Comparison of ENCODE assay signal across 8 cellular contexts in the genomic region with DNA sequence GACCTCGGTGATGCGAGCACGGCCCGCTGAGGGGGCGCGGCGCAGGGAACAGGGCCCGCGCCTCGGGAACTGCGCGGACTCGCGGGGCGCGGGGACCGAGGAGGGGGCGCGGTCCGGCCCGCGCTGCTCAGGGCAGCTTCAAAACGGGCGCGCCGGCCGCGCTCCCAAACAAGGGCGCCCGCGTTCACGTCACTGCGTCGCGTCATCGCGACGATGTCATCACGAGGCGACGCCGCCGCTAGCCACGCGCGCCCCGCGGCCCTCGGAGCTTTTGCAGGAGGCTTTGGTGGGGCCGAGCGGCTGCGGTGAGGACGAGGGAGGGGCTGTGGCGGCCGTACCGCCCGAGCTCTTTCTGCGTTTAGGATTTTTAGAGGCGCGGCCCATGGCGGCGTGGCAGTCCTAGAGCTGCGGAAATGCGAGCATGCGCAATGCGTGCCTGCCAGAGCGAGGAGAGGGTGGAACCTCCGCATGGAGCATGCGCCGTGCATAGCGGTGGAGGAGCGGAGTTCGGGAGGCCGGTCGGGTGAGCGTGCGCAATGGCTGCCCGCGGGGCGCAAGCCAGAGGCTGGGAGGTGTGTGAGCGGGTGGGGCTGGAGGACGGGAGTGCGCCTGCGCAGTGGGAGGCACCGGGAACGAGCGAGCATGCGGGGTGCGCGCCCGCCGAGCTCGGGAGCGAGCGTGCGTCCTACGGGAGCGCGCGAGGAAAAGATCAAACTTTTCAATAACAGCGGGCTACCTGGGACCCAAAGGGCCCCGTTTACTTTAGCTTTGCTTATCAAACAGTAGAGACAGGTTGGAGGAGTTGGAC. TPM values are rescaled to one million over a fixed set of nuclear protein-coding genes. Genes with fewer than 3 reads are reported as not detected.
DNase-seq lines count a peak whose midpoint lies in the region; ATAC-seq, FAIRE-seq and TF ChIP-seq lines count a peak whose summit lies in the region.

A gene with protein sequence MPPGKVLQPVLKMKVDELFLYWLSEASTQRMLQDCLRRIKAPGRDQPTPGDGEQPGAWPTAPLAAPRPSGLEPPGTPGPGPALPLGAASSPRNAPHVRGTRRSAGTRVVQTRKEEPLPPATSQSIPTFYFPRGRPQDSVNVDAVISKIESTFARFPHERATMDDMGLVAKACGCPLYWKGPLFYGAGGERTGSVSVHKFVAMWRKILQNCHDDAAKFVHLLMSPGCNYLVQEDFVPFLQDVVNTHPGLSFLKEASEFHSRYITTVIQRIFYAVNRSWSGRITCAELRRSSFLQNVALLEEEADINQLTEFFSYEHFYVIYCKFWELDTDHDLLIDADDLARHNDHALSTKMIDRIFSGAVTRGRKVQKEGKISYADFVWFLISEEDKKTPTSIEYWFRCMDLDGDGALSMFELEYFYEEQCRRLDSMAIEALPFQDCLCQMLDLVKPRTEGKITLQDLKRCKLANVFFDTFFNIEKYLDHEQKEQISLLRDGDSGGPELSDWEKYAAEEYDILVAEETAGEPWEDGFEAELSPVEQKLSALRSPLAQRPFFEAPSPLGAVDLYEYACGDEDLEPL (minus strand): TSS at position 140 of the 808 bp plus-strand sequence. CDS start 216 bp downstream, outside the sequence.

- no peaks in the 10 kb centered on the region for H3K36me3 ChIP-seq in adrenal gland (replicated peaks in 1 of 2)
- H3K36me3 ChIP-seq in right atrium auricular region: no peaks in the 10 kb centered on the region

- H3K4me3 ChIP-seq in adrenal gland (peak within 1 kb of the TSS; percentile 62 to 98 (median 97)), right atrium auricular region (peak within 1 kb of the TSS; percentile 82 to 83), retinal pigment epithelial cell (ENCODE audit: low read length) (peak within 1 kb of the TSS; percentile 83)

- H3K4me1 ChIP-seq in adrenal gland (replicated peaks in 1 of 2) (peaks cover 5 to 7% of the 10 kb centered on the region in 2 donors), right atrium auricular region (peaks cover 0 to 15% of the 10 kb centered on the region in 2 donors)

- peak in 1 of 6 experiments; percentile 31 for TF ChIP-seq CTCF in adrenal gland (IDR thresholded peaks at IDR 0.05)
- no peak for TF ChIP-seq CTCF in right atrium auricular region (IDR thresholded peaks at IDR 0.05)
- TF ChIP-seq CTCF in retinal pigment epithelial cell (conservative IDR thresholded peaks at IDR 0.05; ENCODE audit: low read depth, low read length): no peak

- peak; percentile 86 for TF ChIP-seq POLR2A in GM12892 (IDR thresholded peaks at IDR 0.05; ENCODE audit: low read depth, low read length)
- TF ChIP-seq POLR2A in adrenal gland (IDR thresholded peaks at IDR 0.05): peak; percentile 44 to 55

- no peaks in the 10 kb centered on the region for H3K9me3 ChIP-seq in adrenal gland (replicated peaks in 1 of 3)
- no peaks in the 10 kb centered on the region for H3K9me3 ChIP-seq in right atrium auricular region

- 0% methylated on average over 3 to 102 of the region's 102 CpGs for WGBS in adrenal gland, 4 donors

- DNase-seq in GM12892 (ENCODE audit: insufficient read length): peak; percentile 99
- peak; percentile 99 for DNase-seq in RPMI8226
- DNase-seq in adrenal gland: peak; percentile 99
- DNase-seq in right atrium auricular region (ENCODE audit: low spot score): peak; percentile 97
- peak; percentile 89 for DNase-seq in retinal pigment epithelial cell (ENCODE audit: low read depth)
- DNase-seq in SHP77 (lab: John Stamatoyannopoulos, UW): no peak
- DNase-seq in NOMO-1 (lab: John Stamatoyannopoulos, UW; ENCODE audit: unreplicated experiment in 2 of 2): no peak

- H3K27ac ChIP-seq in adrenal gland: peak within 1 kb of the TSS; percentile 94 to 99 (median 98)
- peak within 1 kb of the TSS; percentile 99 for H3K27ac ChIP-seq in right atrium auricular region

- no peaks in the 10 kb centered on the region for H3K27me3 ChIP-seq in adrenal gland
- H3K27me3 ChIP-seq in right atrium auricular region: no peaks in the 10 kb centered on the region

- FAIRE-seq in GM12892 (lab: Jason Lieb, UNC): peak; percentile 100

- intact Hi-C loops in adrenal gland (cut with DNase I): no loop called here

- ATAC-seq in HG02798 (IDR thresholded peaks at IDR 0.05; ENCODE audit: poor library complexity, unreplicated experiment): peak; percentile 97

RNA-seq across cellular contexts. Expression of the gene that starts here (rescaled TPM):
- 8.5 TPM for polyA plus RNA-seq in GM12892 (2012; ENCODE audit: missing spikeins)
- total RNA-seq in adrenal gland (10 to 100 TPM in 5 of 8 donors, 1 to 10 TPM in 3; 5.6 to 22.1 (median 12.5) TPM), right atrium auricular region (10 to 100 TPM; 58.6 to 70.1 TPM)
- polyA plus RNA-seq in adrenal gland: 100 to 1,000 TPM in 1 of 3 donors, 10 to 100 TPM in 1, 1 to 10 TPM in 1; 2.1 to 112 (median 68.8) TPM

Comparison
In these comparisons a context has a peak if more than half of its experiments do, and no peak if none do; other contexts are left out.
1. DNase-seq: peak in GM12892 (single experiment), RPMI8226 (single experiment), adrenal gland (7 of 7), right atrium auricular region (single experiment) and retinal pigment epithelial cell (single experiment); none in SHP77 (0 of 2) and NOMO-1 (0 of 2).
2. Peak in every context shown above with its lines, with median percentiles within 50 percentile points of each other: H3K4me3 ChIP-seq.